ENCODE assay signal across 11 cellular contexts in the genomic region with DNA sequence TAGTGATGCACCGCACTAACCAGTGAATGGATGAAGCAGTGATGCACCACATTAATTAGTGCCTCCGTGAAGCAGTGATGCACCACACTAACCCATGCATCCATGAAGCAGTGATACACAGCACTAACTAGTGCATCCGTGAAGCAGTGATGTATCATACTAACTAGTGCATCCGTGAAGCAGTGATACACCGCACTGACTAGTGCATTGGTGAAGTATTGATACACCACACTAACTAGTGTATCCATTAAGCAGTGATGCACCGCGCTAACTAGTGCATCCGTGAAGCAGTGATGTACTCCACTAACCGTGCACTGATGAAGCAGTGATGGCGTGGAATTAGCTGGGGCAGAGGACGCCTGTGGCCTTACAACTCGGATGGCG.
A peak's percentile ranks its signal among the peaks of the same experiment; 100 is the strongest.
DNase-seq lines count a peak whose midpoint lies in the region; ATAC-seq, FAIRE-seq and TF ChIP-seq lines count a peak whose summit lies in the region.
"Had no signal": no experiment of that assay in that cellular context is flagged by ENCODE, and none has a peak within 500 bp of the region (broad histone marks: within the 10 kb centered on the region; RNA-seq: fewer than 3 reads in every experiment).

No MANE protein-coding gene starts in this region.

- peaks cover 61% of the 10 kb centered on the region for H3K27me3 Mint-ChIP-seq in chondrocyte (ENCODE audit: low read depth)
- H3K27me3 Mint-ChIP-seq in naive thymus-derived CD8-positive, alpha-beta T cell, result peaks cover 7 to 32% (median 29%) of the 10 kb centered on the region in 5 donors

- peaks cover 8% of the 10 kb centered on the region for H3K4me1 Mint-ChIP-seq in chondrocyte (ENCODE audit: low read depth)
- H3K4me1 Mint-ChIP-seq in naive thymus-derived CD8-positive, alpha-beta T cell, result peaks cover 5 to 12% (median 11%) of the 10 kb centered on the region in 4 donors

- CTCF ChIA-PET in A549 (lab: Yijun Ruan, JAX), result no interaction called here

- no peaks in the 10 kb centered on the region for H3K4me1 ChIP-seq in A549

- H3K9me3 ChIP-seq in A549, result peaks cover 8% of the 10 kb centered on the region; the same call in 1 of the 3 replicates

- no peak overlapping the region for H3K27ac Mint-ChIP-seq in chondrocyte (ENCODE audit: unreplicated experiment)
- H3K27ac Mint-ChIP-seq in naive thymus-derived CD8-positive, alpha-beta T cell, result no peak overlapping the region
- H3K27ac Mint-ChIP-seq: activated CD8-positive, alpha-beta memory T cell treated with anti-CD3 and anti-CD28 coated beads, Interleukin-2, amount 10 ng/mL, durations not matched to agents 7 days and 5 days had no signal

- TF ChIP-seq CTCF in A549 (IDR thresholded peaks at IDR 0.05) (no peak), chondrocyte (IDR thresholded peaks at IDR 0.05) (no peak)

- DNase-seq in A549 (ENCODE audit: low read depth in 1 of 2, low spot score in 1 of 2), result no peak
- no peak for DNase-seq in GM12891 (ENCODE audit: insufficient read length, low spot score)
- no peak for DNase-seq in chondrocyte (ENCODE audit: low spot score)
- DNase-seq in naive thymus-derived CD8-positive, alpha-beta T cell, result no peak
- no peak for DNase-seq in hepatic stellate cell (ENCODE audit: low spot score)
- DNase-seq in NCI-H2196 (lab: John Stamatoyannopoulos, UW; ENCODE audit: unreplicated experiment), result no peak
- DNase-seq in NOMO-1 treated with dmso at 0.1 percent for 144 hours (lab: John Stamatoyannopoulos, UW; ENCODE audit: unreplicated experiment), result no peak
- DNase-seq: activated CD8-positive, alpha-beta memory T cell treated with anti-CD3 and anti-CD28 coated beads, Interleukin-2, amount 10 ng/mL, durations not matched to agents 7 days and 5 days; cerebellar nuclear complex; SIG-M5 had no signal

- peak overlapping the region in 1 of 2 experiments; percentile 81; a peak in 3 of 6 replicates for H3K27ac ChIP-seq in A549

- no peak for TF ChIP-seq EP300 in A549 (IDR thresholded peaks at IDR 0.05)

- POLR2A ChIA-PET in A549 (lab: Yijun Ruan, JAX), result no interaction called here
- POLR2A ChIA-PET in naive thymus-derived CD8-positive, alpha-beta T cell (lab: Charles Lee), result no interaction called here

- ATAC-seq in A549 (no peak), HG02938 (IDR thresholded peaks at IDR 0.05; ENCODE audit: unreplicated experiment) (no peak)
- ATAC-seq in naive thymus-derived CD8-positive, alpha-beta T cell, result no peak
- ATAC-seq: activated CD8-positive, alpha-beta memory T cell treated with anti-CD3 and anti-CD28 coated beads, Interleukin-2, amount 10 ng/mL, durations not matched to agents 7 days and 5 days had no signal

- H3K4me2 ChIP-seq in A549, result peak overlapping the region; percentile 93

- H3K4me3 Mint-ChIP-seq in chondrocyte (ENCODE audit: unreplicated experiment), result peak overlapping the region; percentile 58
- H3K4me3 Mint-ChIP-seq in naive thymus-derived CD8-positive, alpha-beta T cell, result peak overlapping the region; percentile 28 to 84 (median 68)
- H3K4me3 Mint-ChIP-seq: activated CD8-positive, alpha-beta memory T cell treated with anti-CD3 and anti-CD28 coated beads, Interleukin-2, amount 10 ng/mL, durations not matched to agents 7 days and 5 days had no signal

- peak overlapping the region; percentile 45 for H3K4me3 ChIP-seq in A549

- H3K9me3 Mint-ChIP-seq in chondrocyte (ENCODE audit: low read depth), result peaks cover 12% of the 10 kb centered on the region
- H3K9me3 Mint-ChIP-seq in naive thymus-derived CD8-positive, alpha-beta T cell, result no peaks in the 10 kb centered on the region

- WGBS in A549 (ENCODE audit: missing lambda C conversion rate), result 81% methylated on average over 11 of the region's 13 CpGs

- FAIRE-seq in A549 (lab: Jason Lieb, UNC) (no peak), GM12891 (lab: Jason Lieb, UNC) (peak; percentile 84)

- H3K36me3 Mint-ChIP-seq in chondrocyte (ENCODE audit: low read depth), result no peaks in the 10 kb centered on the region
- peaks cover 0 to 4% (median 0%) of the 10 kb centered on the region in 3 donors for H3K36me3 Mint-ChIP-seq in naive thymus-derived CD8-positive, alpha-beta T cell
- H3K36me3 Mint-ChIP-seq: activated CD8-positive, alpha-beta memory T cell treated with anti-CD3 and anti-CD28 coated beads, Interleukin-2, amount 10 ng/mL, durations not matched to agents 7 days and 5 days had no signal

- TF ChIP-seq RAD21 in A549 (conservative IDR thresholded peaks at IDR 0.05 in 1 of 2, IDR thresholded peaks at IDR 0.05 in 1 of 2), result no peak

- no peak for TF ChIP-seq POLR2A in A549 (IDR thresholded peaks at IDR 0.05; ENCODE audit: low read length)
- no peak for TF ChIP-seq POLR2A in GM12891 (IDR thresholded peaks at IDR 0.05; ENCODE audit: low read depth, low read length)

TF ChIP-seq in A549, 52 proteins besides CTCF, POLR2A, EP300 and RAD21:
- no peak for TF ChIP-seq EHMT2 (IDR thresholded peaks at IDR 0.05; ENCODE audit: low read depth)
- TF ChIP-seq PHF8 (IDR thresholded peaks at IDR 0.05; ENCODE audit: borderline replicate concordance, low read depth), result no peak

TF ChIP-seq in GM12891, 5 proteins besides CTCF, POLR2A, EP300 and RAD21:
- TF ChIP-seq POLR2AphosphoS5 (IDR thresholded peaks at IDR 0.05; ENCODE audit: low read depth, low read length) (no peak), PAX5 (IDR thresholded peaks at IDR 0.05; ENCODE audit: insufficient read depth, low read length, severe bottlenecking) (no peak), POU2F2 (IDR thresholded peaks at IDR 0.05; ENCODE audit: low read depth, low read length) (no peak), SPI1 (IDR thresholded peaks at IDR 0.05; ENCODE audit: low read depth, low read length) (no peak), TAF1 (IDR thresholded peaks at IDR 0.05; ENCODE audit: low read depth, low read length) (no peak)
